In the genomic region with DNA sequence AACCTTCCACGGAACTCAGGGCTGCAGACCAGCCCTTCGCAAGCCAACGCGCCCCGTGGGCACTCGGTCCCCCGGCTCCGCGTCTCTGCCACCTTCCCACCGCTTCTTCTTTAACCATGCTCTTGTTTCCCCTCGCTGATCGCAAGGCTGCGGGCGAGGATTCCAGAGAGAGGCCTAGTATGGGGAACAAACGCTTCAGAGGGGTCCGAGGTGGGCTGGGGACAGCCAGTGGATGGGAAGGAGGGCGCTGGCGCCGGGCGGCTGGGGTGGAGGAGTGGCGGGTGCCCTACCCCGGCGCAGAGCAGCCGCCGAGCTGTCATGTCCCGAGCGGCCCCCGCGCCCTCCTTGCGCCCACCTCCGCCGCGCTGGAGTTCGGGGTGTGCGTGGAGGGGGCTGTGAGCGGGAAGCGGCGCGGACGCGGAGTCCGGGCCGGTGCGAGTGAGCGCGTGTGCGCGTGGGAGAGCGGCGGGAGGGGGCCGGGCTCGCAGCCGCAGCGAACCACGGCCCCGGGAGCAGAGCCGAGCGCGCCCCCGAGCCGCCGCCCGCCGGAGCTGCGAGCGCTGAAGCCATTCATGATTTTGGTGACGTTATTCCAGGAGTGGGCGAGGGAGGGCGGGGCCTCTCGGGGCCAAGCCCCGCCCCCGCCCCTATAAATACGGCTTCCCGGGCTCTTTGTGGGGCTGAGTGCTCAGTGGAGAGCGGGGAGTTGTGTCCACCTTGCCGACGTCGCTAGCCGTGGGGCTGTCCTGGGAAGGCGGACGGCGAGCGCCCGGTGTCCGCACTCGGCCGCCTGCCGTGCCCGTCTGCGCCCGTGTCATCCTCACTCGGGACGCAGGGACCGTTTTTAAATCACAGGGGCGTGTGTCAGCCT, we compare ENCODE assay signal across 8 cellular contexts. TPM values are rescaled to one million over a fixed set of nuclear protein-coding genes. Genes with fewer than 3 reads are reported as not detected.
DNase-seq lines count a peak whose midpoint lies in the region; ATAC-seq and TF ChIP-seq lines count a peak whose summit lies in the region.

Gene LBH, plus strand, starts transcription at position 680 of the 871 bp plus-strand sequence. CDS start 205 bp downstream, outside the sequence.

- peaks cover 54% of the 10 kb centered on the region for H3K36me3 Mint-ChIP-seq in activated T-helper 17 cell treated with anti-CD3 and anti-CD28 coated beads, Interleukin-2, amount 50 U/mL, for 72 hours (ENCODE audit: low read depth)
- peaks cover 14% of the 10 kb centered on the region for H3K36me3 Mint-ChIP-seq in natural killer cell treated with Interleukin-12 subunit alpha and Interleukin-12 subunit beta and Interleukin-15 and Interleukin-18, amount 100 ng/mL, for 72 hours

- POLR2A ChIA-PET in Panc1 (lab: Charles Lee) = no interaction called here

- H3K27ac Mint-ChIP-seq in activated T-helper 17 cell treated with anti-CD3 and anti-CD28 coated beads, Interleukin-2, amount 50 U/mL, for 72 hours = peak within 1 kb of the TSS; percentile 87
- peak within 1 kb of the TSS; percentile 81 to 100 for H3K27ac Mint-ChIP-seq in natural killer cell treated with Interleukin-12 subunit alpha and Interleukin-12 subunit beta and Interleukin-15 and Interleukin-18, amount 100 ng/mL, for 72 hours

- no TSS peak for BruUV-seq in Panc1 (replicated peaks; lab: Mats Ljungman, UMichigan)

- intact Hi-C loops in Panc1 (cut with micrococcal nuclease; ENCODE audit: unreplicated experiment) = no loop called here

- H3K27me3 ChIP-seq in Panc1 (ENCODE audit: control insufficient read depth, insufficient read depth, low read length) = peaks cover 28% of the 10 kb centered on the region

- CTCF ChIA-PET in Panc1 (lab: Charles Lee) = no interaction called here

- H3K4me1 Mint-ChIP-seq in activated T-helper 17 cell treated with anti-CD3 and anti-CD28 coated beads, Interleukin-2, amount 50 U/mL, for 72 hours = peaks cover 25% of the 10 kb centered on the region
- H3K4me1 Mint-ChIP-seq in natural killer cell treated with Interleukin-12 subunit alpha and Interleukin-12 subunit beta and Interleukin-15 and Interleukin-18, amount 100 ng/mL, for 72 hours (ENCODE audit: low read depth in 2 of 2) = peaks cover 60 to 68% of the 10 kb centered on the region in 2 donors

- H3K27ac ChIP-seq in Panc1 (ENCODE audit: low read length) = no peak within 1 kb of the TSS

- H3K36me3 ChIP-seq in Panc1 (ENCODE audit: control insufficient read depth, insufficient read depth, low read length) = no peaks in the 10 kb centered on the region

- H3K4me3 ChIP-seq in Panc1 (ENCODE audit: low read depth in 2 of 2, low read length in 2 of 2) = peak within 1 kb of the TSS; percentile 49 to 51
- peak within 1 kb of the TSS; percentile 62 for H3K4me3 ChIP-seq in fibroblast of pulmonary artery (replicated peaks; ENCODE audit: low read depth, low read length)

- ATAC-seq in GM19328 (IDR thresholded peaks at IDR 0.05; ENCODE audit: unreplicated experiment) = peak; percentile 40
- ATAC-seq in HG03565 (IDR thresholded peaks at IDR 0.05; ENCODE audit: unreplicated experiment) = peak; percentile 36
- peak; percentile 65 for ATAC-seq in Panc1
- ATAC-seq in activated T-helper 17 cell treated with anti-CD3 and anti-CD28 coated beads, Interleukin-2, amount 50 U/mL, for 72 hours (replicated peaks) = peak; percentile 19
- peak; percentile 78 to 87 for ATAC-seq in natural killer cell treated with Interleukin-12 subunit alpha and Interleukin-12 subunit beta and Interleukin-15 and Interleukin-18, amount 100 ng/mL, for 72 hours
- peak; percentile 25 for ATAC-seq in stimulated activated naive CD8-positive, alpha-beta T cell treated with anti-CD3 and anti-CD28 coated beads, Interleukin-15, Interleukin-2, amounts not matched to agents 100 U/mL and 50 U/mL, for 24 hours

- DNase-seq in Ammon's horn (ENCODE audit: low spot score) (peak; percentile 86), Panc1 (ENCODE audit: low read depth, low spot score) (no peak), fibroblast of pulmonary artery (ENCODE audit: low read depth) (peak; percentile 87)
- peak; percentile 91 for DNase-seq in natural killer cell treated with Interleukin-12 subunit alpha and Interleukin-12 subunit beta and Interleukin-15 and Interleukin-18, amount 100 ng/mL, for 72 hours (ENCODE audit: low spot score)
- peak; percentile 91 for DNase-seq in stimulated activated naive CD8-positive, alpha-beta T cell treated with anti-CD3 and anti-CD28 coated beads, Interleukin-15, Interleukin-2, amounts not matched to agents 100 U/mL and 50 U/mL, for 24 hours

- TF ChIP-seq CTCF in Panc1 (IDR thresholded peaks at IDR 0.05) = no peak
- no peak for TF ChIP-seq CTCF in fibroblast of pulmonary artery (IDR thresholded peaks at IDR 0.05; ENCODE audit: low read length, missing control alignments)

- H3K9me3 ChIP-seq in Panc1 (ENCODE audit: control insufficient read depth, insufficient read depth, low read depth, low read length) = no peaks in the 10 kb centered on the region

- H3K4me3 Mint-ChIP-seq in activated T-helper 17 cell treated with anti-CD3 and anti-CD28 coated beads, Interleukin-2, amount 50 U/mL, for 72 hours = peak within 1 kb of the TSS; percentile 81
- peak within 1 kb of the TSS; percentile 95 for H3K4me3 Mint-ChIP-seq in natural killer cell treated with Interleukin-12 subunit alpha and Interleukin-12 subunit beta and Interleukin-15 and Interleukin-18, amount 100 ng/mL, for 72 hours

- H3K27me3 Mint-ChIP-seq in activated T-helper 17 cell treated with anti-CD3 and anti-CD28 coated beads, Interleukin-2, amount 50 U/mL, for 72 hours = no peaks in the 10 kb centered on the region
- no peaks in the 10 kb centered on the region for H3K27me3 Mint-ChIP-seq in natural killer cell treated with Interleukin-12 subunit alpha and Interleukin-12 subunit beta and Interleukin-15 and Interleukin-18, amount 100 ng/mL, for 72 hours

- H3K4me1 ChIP-seq in Panc1 (ENCODE audit: control insufficient read depth, insufficient read depth, low read length) = peaks cover 8% of the 10 kb centered on the region; the same call in 1 of the 2 replicates

- H3K9me3 Mint-ChIP-seq in activated T-helper 17 cell treated with anti-CD3 and anti-CD28 coated beads, Interleukin-2, amount 50 U/mL, for 72 hours = no peaks in the 10 kb centered on the region
- no peaks in the 10 kb centered on the region for H3K9me3 Mint-ChIP-seq in natural killer cell treated with Interleukin-12 subunit alpha and Interleukin-12 subunit beta and Interleukin-15 and Interleukin-18, amount 100 ng/mL, for 72 hours

- in situ Hi-C loops in Panc1 (cut with HindIII; ENCODE audit: low pct_unique_long_range_greater_than_20kb, low sequenced_read_pairs) = no loop called here

RNA-seq across cellular contexts. Expression of gene LBH, which starts in this region (rescaled TPM):
- total RNA-seq in Panc1 (2021; ENCODE audit: unreplicated experiment) = 2.2 TPM
- polyA plus RNA-seq in Panc1 (2012; ENCODE audit: insufficient read length) = 0.53 TPM
- 100 to 1,000 TPM in 1 of 2 donors, 10 to 100 TPM in 1; 38.9 to 154 TPM for total RNA-seq in activated T-helper 17 cell treated with anti-CD3 and anti-CD28 coated beads, Interleukin-2, amount 50 U/mL, for 72 hours
- 1,000 to 10,000 TPM in 1 of 2 donors, 100 to 1,000 TPM in 1; 206 to 1,155 TPM for total RNA-seq in natural killer cell treated with Interleukin-12 subunit alpha and Interleukin-12 subunit beta and Interleukin-15 and Interleukin-18, amount 100 ng/mL, for 72 hours

Comparison
In these comparisons a context has a peak if more than half of its experiments do, and no peak if none do; other contexts are left out.
1. RNA of gene LBH (total RNA-seq): 206 to 1,155 TPM in natural killer cell treated with Interleukin-12 subunit alpha and Interleukin-12 subunit beta and Interleukin-15 and Interleukin-18, amount 100 ng/mL, for 72 hours and 38.9 to 154 TPM in activated T-helper 17 cell treated with anti-CD3 and anti-CD28 coated beads, Interleukin-2, amount 50 U/mL, for 72 hours; 2.2 TPM in Panc1 (single experiment); every median in the first group is over 10 times any median in the second.
2. ATAC-seq: peak in every context shown above with its lines; median percentile 82 in natural killer cell treated with Interleukin-12 subunit alpha and Interleukin-12 subunit beta and Interleukin-15 and Interleukin-18, amount 100 ng/mL, for 72 hours; 65 in Panc1; 40 in GM19328; 36 in HG03565; 25 in stimulated activated naive CD8-positive, alpha-beta T cell treated with anti-CD3 and anti-CD28 coated beads, Interleukin-15, Interleukin-2, amounts not matched to agents 100 U/mL and 50 U/mL, for 24 hours; 19 in activated T-helper 17 cell treated with anti-CD3 and anti-CD28 coated beads, Interleukin-2, amount 50 U/mL, for 72 hours.